16 cellular contexts compared by ENCODE assay signal in the genomic region with DNA sequence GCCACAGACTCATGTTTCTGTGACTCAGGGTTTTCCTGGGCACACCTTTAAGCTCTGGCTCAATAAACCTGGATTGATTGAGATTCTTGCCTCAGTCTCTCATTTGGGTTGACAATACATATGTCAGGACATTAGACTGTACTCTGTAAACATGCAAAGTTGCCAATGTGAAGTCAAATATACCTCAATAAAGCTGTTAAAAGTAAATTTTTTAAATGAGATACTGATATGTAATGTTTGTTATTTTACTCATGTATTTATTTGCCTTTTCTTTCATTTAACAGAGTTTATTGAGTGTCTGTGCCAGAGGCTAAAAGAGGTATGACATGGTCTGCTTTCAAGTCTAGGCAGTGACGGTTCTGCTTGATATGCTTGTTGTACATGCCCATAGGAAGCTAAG.
"Had no signal": no experiment of that assay in that cellular context is flagged by ENCODE, and none has a peak within 500 bp of the region (broad histone marks: within the 10 kb centered on the region; RNA-seq: fewer than 3 reads in every experiment).

No MANE protein-coding gene starts in this region.

- H3K9me3 Mint-ChIP-seq: activated CD4-positive, alpha-beta T cell treated with anti-CD3 and anti-CD28 coated beads, Interleukin-2, amount 10 ng/mL, durations not matched to agents 7 days and 5 days; activated naive CD4-positive, alpha-beta T cell treated with anti-CD3 and anti-CD28 coated beads, Interleukin-2, amount 10 ng/mL, durations not matched to agents 7 days and 5 days; activated T-helper 2 cell treated with anti-CD3 and anti-CD28 coated beads, Interferon-gamma antibody, Interleukin-2, Interleukin-4, amounts not matched to agents 10 μg/mL and 5 μg/mL and 100 μg/mL, durations not matched to agents 14 hours and 24 hours and 36 hours; brain; natural killer cell; stimulated activated effector memory CD8-positive, alpha-beta T cell treated with anti-CD3 and anti-CD28 coated beads, Interleukin-12 subunit alpha, Interleukin-12 subunit beta, amount 100 ng/mL, for 72 hours had no signal

- H3K9me3 ChIP-seq: ovary, thyroid gland had no signal

- H3K27ac ChIP-seq: ovary, thyroid gland had no signal

- H3K4me3 Mint-ChIP-seq: activated CD4-positive, alpha-beta T cell treated with anti-CD3 and anti-CD28 coated beads, Interleukin-2, amount 10 ng/mL, durations not matched to agents 7 days and 5 days; activated naive CD4-positive, alpha-beta T cell treated with anti-CD3 and anti-CD28 coated beads, Interleukin-2, amount 10 ng/mL, durations not matched to agents 7 days and 5 days; natural killer cell; stimulated activated effector memory CD8-positive, alpha-beta T cell treated with anti-CD3 and anti-CD28 coated beads, Interleukin-12 subunit alpha, Interleukin-12 subunit beta, amount 100 ng/mL, for 72 hours had no signal

- ATAC-seq: left colon; natural killer cell; stimulated activated effector memory CD8-positive, alpha-beta T cell treated with anti-CD3 and anti-CD28 coated beads, Interleukin-12 subunit alpha, Interleukin-12 subunit beta, amount 100 ng/mL, for 72 hours had no signal

- H3K27me3 ChIP-seq: ovary, thyroid gland had no signal

- DNase-seq: activated CD4-positive, alpha-beta T cell treated with anti-CD3 and anti-CD28 coated beads, Interleukin-2, amount 10 ng/mL, durations not matched to agents 7 days and 5 days; activated CD4-positive, CD25-positive, alpha-beta regulatory T cell; activated CD8-positive, alpha-beta memory T cell treated with anti-CD3 and anti-CD28 coated beads for 24 hours; activated naive CD4-positive, alpha-beta T cell treated with anti-CD3 and anti-CD28 coated beads, Interleukin-2, amount 10 ng/mL, durations not matched to agents 7 days and 5 days; amniotic stem cell; foreskin melanocyte; left colon; natural killer cell; ovary; retina; T-helper 2 cell; thyroid gland had no signal

- H3K4me3 ChIP-seq: ovary, skin epidermis, thyroid gland had no signal

- H3K27ac Mint-ChIP-seq: activated CD4-positive, alpha-beta T cell treated with anti-CD3 and anti-CD28 coated beads, Interleukin-2, amount 10 ng/mL, durations not matched to agents 7 days and 5 days; activated naive CD4-positive, alpha-beta T cell treated with anti-CD3 and anti-CD28 coated beads, Interleukin-2, amount 10 ng/mL, durations not matched to agents 7 days and 5 days; activated T-helper 2 cell treated with anti-CD3 and anti-CD28 coated beads, Interferon-gamma antibody, Interleukin-2, Interleukin-4, amounts not matched to agents 10 μg/mL and 5 μg/mL and 100 μg/mL, durations not matched to agents 14 hours and 24 hours and 36 hours; natural killer cell; stimulated activated effector memory CD8-positive, alpha-beta T cell treated with anti-CD3 and anti-CD28 coated beads, Interleukin-12 subunit alpha, Interleukin-12 subunit beta, amount 100 ng/mL, for 72 hours had no signal

- H3K27me3 Mint-ChIP-seq: activated CD4-positive, alpha-beta T cell treated with anti-CD3 and anti-CD28 coated beads, Interleukin-2, amount 10 ng/mL, durations not matched to agents 7 days and 5 days; activated naive CD4-positive, alpha-beta T cell treated with anti-CD3 and anti-CD28 coated beads, Interleukin-2, amount 10 ng/mL, durations not matched to agents 7 days and 5 days had no signal

- H3K36me3 ChIP-seq: ovary, thyroid gland had no signal

- H3K36me3 Mint-ChIP-seq: activated naive CD4-positive, alpha-beta T cell treated with anti-CD3 and anti-CD28 coated beads, Interleukin-2, amount 10 ng/mL, durations not matched to agents 7 days and 5 days; brain; natural killer cell; stimulated activated effector memory CD8-positive, alpha-beta T cell treated with anti-CD3 and anti-CD28 coated beads, Interleukin-12 subunit alpha, Interleukin-12 subunit beta, amount 100 ng/mL, for 72 hours had no signal
